9 cellular contexts compared by ENCODE assay signal in genomic region chr9:136787690-136788400, GRCh38. TPM values are rescaled to one million over a fixed set of nuclear protein-coding genes. Genes with fewer than 3 reads are reported as not detected.
DNase-seq lines count a peak whose midpoint lies in the region; ATAC-seq, FAIRE-seq and TF ChIP-seq lines count a peak whose summit lies in the region.
"Had no signal": no experiment of that assay in that cellular context is flagged by ENCODE, and none has a peak within 500 bp of the region (broad histone marks: within the 10 kb centered on the region; RNA-seq: fewer than 3 reads in every experiment).

No MANE protein-coding gene starts in this region.

- no peaks in the 10 kb centered on the region for H3K9me2 ChIP-seq in MM.1S (replicated peaks; ENCODE audit: insufficient read depth, low read length)

- H3K36me3 ChIP-seq in MM.1S (replicated peaks; ENCODE audit: insufficient read depth, low read length): no peaks in the 10 kb centered on the region
- H3K36me3 ChIP-seq in adipocyte (ENCODE audit: control insufficient read depth, insufficient read depth, low read length, severe bottlenecking): no peaks in the 10 kb centered on the region
- H3K36me3 ChIP-seq in small intestine (ENCODE audit: control insufficient read depth in 2 of 2, insufficient read depth in 2 of 2, low read length in 2 of 2): no peaks in the 10 kb centered on the region

- H3K4me3 ChIP-seq in MM.1S (ENCODE audit: low read length) (peak overlapping the region; percentile 18; the same call in 1 of the 2 replicates), adipocyte (ENCODE audit: low read length) (no peak overlapping the region), small intestine (ENCODE audit: low read depth in 1 of 2, low read length in 2 of 2) (no peak overlapping the region)

- H2AFZ ChIP-seq in MM.1S (ENCODE audit: low read length): no peak overlapping the region

- peaks cover 12% of the 10 kb centered on the region for H3K79me2 ChIP-seq in MM.1S (ENCODE audit: low read length)

- peaks cover 6% of the 10 kb centered on the region; the same call in 1 of the 2 replicates for H3F3A ChIP-seq in MM.1S (ENCODE audit: insufficient read depth, low read length)

- WGBS in small intestine, 3 donors: 9 to 16% (median 12%) methylated on average over 21 of the region's 21 CpGs

- H3K27ac ChIP-seq in MM.1S (ENCODE audit: low read length): no peak overlapping the region
- H3K27ac ChIP-seq in small intestine (ENCODE audit: low read depth in 1 of 2, low read length in 1 of 2): no peak overlapping the region

- DNase-seq in Daoy (ENCODE audit: low read depth) (peak; percentile 78), MM.1S (peak; percentile 72), SKM-1 treated with dmso at 0.1 percent for 144 hours (lab: John Stamatoyannopoulos, UW; ENCODE audit: unreplicated experiment) (peak; percentile 57), adipocyte (ENCODE audit: low read depth) (peak; percentile 86), hepatic stellate cell (ENCODE audit: low spot score) (peak; percentile 64), small intestine (peak; percentile 78), cortex of kidney (lab: John Stamatoyannopoulos, UW) (no peak)

- H3K4me2 ChIP-seq in MM.1S (ENCODE audit: low read depth, low read length): peak overlapping the region; percentile 40

- no peak for ATAC-seq in GM18868 (IDR thresholded peaks at IDR 0.05; ENCODE audit: unreplicated experiment)

- TF ChIP-seq CTCF in MM.1S (IDR thresholded peaks at IDR 0.05; ENCODE audit: low read length): peak; percentile 81

- no peak for FAIRE-seq in small intestine (lab: Jason Lieb, UNC)

- peaks cover 11% of the 10 kb centered on the region; the same call in 1 of the 2 replicates for H3K4me1 ChIP-seq in MM.1S (ENCODE audit: low read length)
- peaks cover 12% of the 10 kb centered on the region for H3K4me1 ChIP-seq in adipocyte (ENCODE audit: control insufficient read depth, insufficient read depth, low read length)
- peaks cover 0 to 1% of the 10 kb centered on the region in 2 donors for H3K4me1 ChIP-seq in small intestine (ENCODE audit: control insufficient read depth in 2 of 2, insufficient read depth in 1 of 2, low read depth in 1 of 2, low read length in 1 of 2)

- no peaks in the 10 kb centered on the region for H4K20me1 ChIP-seq in MM.1S (ENCODE audit: insufficient read depth, low read length)

- H3K9ac ChIP-seq in MM.1S (ENCODE audit: low read length): no peak overlapping the region
- no peak overlapping the region for H3K9ac ChIP-seq in adipocyte (ENCODE audit: low read length)

- H3K27me3 ChIP-seq in MM.1S (replicated peaks; ENCODE audit: insufficient read depth, low read length): peaks cover 17% of the 10 kb centered on the region
- peaks cover 12% of the 10 kb centered on the region for H3K27me3 ChIP-seq in adipocyte (replicated peaks; ENCODE audit: control insufficient read depth, insufficient read depth, low read length)
- H3K27me3 ChIP-seq in small intestine (ENCODE audit: control insufficient read depth in 2 of 2, insufficient read depth in 2 of 2, low read length in 2 of 2): no peaks in the 10 kb centered on the region

- H3K9me3 ChIP-seq in MM.1S (replicated peaks; ENCODE audit: insufficient read depth, low read length): no peaks in the 10 kb centered on the region
- H3K9me3 ChIP-seq in adipocyte (ENCODE audit: control insufficient read depth, low read length): no peaks in the 10 kb centered on the region
- H3K9me3 ChIP-seq in small intestine (ENCODE audit: control insufficient read depth, low read depth): no peaks in the 10 kb centered on the region

RNA-seq across cellular contexts. Expression of gene TMEM141, which starts 3.3 kb away (rescaled TPM):
- 46.9 and 61.6 TPM in 2 replicates for total RNA-seq in Daoy (2014; rRNA removed; shearing (Covaris generic))
- polyA plus RNA-seq in small intestine: 100 to 1,000 TPM; 148 to 212 (median 176) TPM

RNA-seq across cellular contexts. Expression of gene CCDC183, which starts 8.3 kb away (rescaled TPM):
- 0.23 TPM in 1 of 2 replicates, not detected in the other for total RNA-seq in Daoy (2014; rRNA removed; shearing (Covaris generic))
- polyA plus RNA-seq in small intestine: 1 to 10 TPM in 2 of 3 donors, under 1 TPM in 1; 0.40 to 2.7 (median 1.6) TPM

RNA-seq across cellular contexts. Expression of gene RABL6, which starts 19.9 kb away (rescaled TPM):
- total RNA-seq in Daoy (2014; rRNA removed; shearing (Covaris generic)): 64.7 and 69.4 TPM in 2 replicates
- polyA plus RNA-seq in small intestine: 10 to 100 TPM; 75.5 to 88.1 (median 76.5) TPM

RNA-seq across cellular contexts. Expression of gene LCN15, which starts 23.5 kb away (rescaled TPM):
- not detected in 2 replicates for total RNA-seq in Daoy (2014; rRNA removed; shearing (Covaris generic))
- polyA plus RNA-seq in small intestine: 10 to 100 TPM in 1 of 3 donors, 1 to 10 TPM in 1, under 1 TPM in 1; 0.46 to 12.7 (median 4.9) TPM

RNA-seq across cellular contexts. Expression of gene LCN8, which starts 29.8 kb away (rescaled TPM):
- not detected in 2 replicates for total RNA-seq in Daoy (2014; rRNA removed; shearing (Covaris generic))
- polyA plus RNA-seq in small intestine: not detected
- total RNA-seq: dermis microvascular lymphatic vessel endothelial cell had no signal
